Comparison of ENCODE assay signal across 21 cellular contexts in genomic region chr1:27647328-27647727, GRCh38. TPM values are rescaled to one million over a fixed set of nuclear protein-coding genes. Genes with fewer than 3 reads are reported as not detected.
DNase-seq lines count a peak whose midpoint lies in the region; ATAC-seq, FAIRE-seq and TF ChIP-seq lines count a peak whose summit lies in the region.
"Had no signal": no experiment of that assay in that cellular context is flagged by ENCODE, and none has a peak within 500 bp of the region (broad histone marks: within the 10 kb centered on the region; RNA-seq: fewer than 3 reads in every experiment).

No MANE protein-coding gene starts in this region.

- H3K27ac ChIP-seq in HepG2 (ENCODE audit: extremely low read length, insufficient read depth, low read length), result no peak overlapping the region
- no peak overlapping the region for H3K27ac ChIP-seq in right lobe of liver
- no peak overlapping the region for H3K27ac ChIP-seq in H1 (ENCODE audit: low read depth, low read length)
- H3K27ac ChIP-seq in esophagus muscularis mucosa (replicated peaks in 1 of 4), result no peak overlapping the region
- H3K27ac ChIP-seq: 22Rv1, A549, C4-2B had no signal

- H2BK5ac ChIP-seq in H1 (ENCODE audit: low read depth, low read length), result no peak overlapping the region

- TF ChIP-seq EP300 in HepG2 (IDR thresholded peaks at IDR 0.05; ENCODE audit: low read depth in 2 of 2, low read length in 2 of 2) (no peak), HepG2 (CRISPR knock-in tag; IDR thresholded peaks at IDR 0.05; ENCODE audit: borderline replicate concordance) (no peak), H1 (IDR thresholded peaks at IDR 0.05; ENCODE audit: borderline replicate concordance in 1 of 2, low read depth in 2 of 2, low read length in 2 of 2) (no peak), esophagus muscularis mucosa (IDR thresholded peaks at IDR 0.05) (no peak)

- H3K79me2 ChIP-seq in HepG2 (ENCODE audit: insufficient read depth, low read length) (no peaks in the 10 kb centered on the region), H1 (ENCODE audit: control insufficient read depth in 1 of 2, insufficient read depth in 2 of 2, low read length in 2 of 2) (no peaks in the 10 kb centered on the region)

- no peak overlapping the region for H3K23ac ChIP-seq in H1 (ENCODE audit: insufficient read length)

- H3K4ac ChIP-seq in H1 (replicated peaks; ENCODE audit: insufficient read length, low read depth, low read length), result no peak overlapping the region

- no peak overlapping the region for H3K9ac ChIP-seq in HepG2 (ENCODE audit: insufficient read depth, low read depth, low read length)
- no peak overlapping the region for H3K9ac ChIP-seq in H1 (replicated peaks in 1 of 4; ENCODE audit: extremely low read depth in 1 of 4, low read depth in 3 of 4, low read length in 3 of 4)

- H3K23me2 ChIP-seq in H1 (ENCODE audit: low read depth, low read length), result no peaks in the 10 kb centered on the region

- intact Hi-C loops in activated CD4-positive, alpha-beta T cell treated with anti-CD3 and anti-CD28 coated beads, Interleukin-2, amount 10 ng/mL, durations not matched to agents 24 days and 14 days (cut with micrococcal nuclease), result no loop called here
- intact Hi-C loops in HepG2 (cut with micrococcal nuclease; ENCODE audit: unreplicated experiment), result no loop called here
- intact Hi-C loops in right lobe of liver (cut with DNase I), result no loop called here
- intact Hi-C loops in esophagus muscularis mucosa (cut with DNase I), result no loop called here

- in situ Hi-C loops in HepG2 (cut with HindIII; ENCODE audit: extremely low pct_ligation_motif_present, low pct_unique_long_range_greater_than_20kb), result no loop called here

- no TSS peak for BruUV-seq in HepG2 (replicated peaks; lab: Mats Ljungman, UMichigan)

- H3K9me3 Mint-ChIP-seq in activated CD4-positive, alpha-beta T cell treated with anti-CD3 and anti-CD28 coated beads, Interleukin-2, amount 10 ng/mL, durations not matched to agents 24 days and 14 days, result no peaks in the 10 kb centered on the region
- H3K9me3 Mint-ChIP-seq: CD4-positive, alpha-beta T cell; H9 had no signal

- no peaks in the 10 kb centered on the region for H4K20me1 ChIP-seq in HepG2 (ENCODE audit: insufficient read depth, low read length)
- no peaks in the 10 kb centered on the region for H4K20me1 ChIP-seq in H1 (replicated peaks in 1 of 2; ENCODE audit: control insufficient read depth in 1 of 2, insufficient read depth in 2 of 2, low read length in 2 of 2)

- TF ChIP-seq POLR2A in HepG2 (IDR thresholded peaks at IDR 0.05; ENCODE audit: insufficient read depth in 1 of 2, low read depth in 2 of 2, low read length in 2 of 2) (no peak), right lobe of liver (IDR thresholded peaks at IDR 0.05) (no peak), H1 (IDR thresholded peaks at IDR 0.05; ENCODE audit: control extremely low read depth in 1 of 2, low read depth in 2 of 2, low read length in 2 of 2) (no peak), esophagus muscularis mucosa (IDR thresholded peaks at IDR 0.05; ENCODE audit: low read depth) (no peak)

- H3K79me1 ChIP-seq in H1 (ENCODE audit: low read depth, low read length), result no peaks in the 10 kb centered on the region

- no peaks in the 10 kb centered on the region for H3K27me3 Mint-ChIP-seq in activated CD4-positive, alpha-beta T cell treated with anti-CD3 and anti-CD28 coated beads, Interleukin-2, amount 10 ng/mL, durations not matched to agents 24 days and 14 days
- H3K27me3 Mint-ChIP-seq: CD4-positive, alpha-beta T cell had no signal

- H3K27me3 ChIP-seq in HepG2 (ENCODE audit: control insufficient read depth in 1 of 2, insufficient read depth in 2 of 2, low read length in 2 of 2) (peaks cover 1 to 15% of the 10 kb centered on the region in 2 experiments; a peak in 1 of 5 replicates), right lobe of liver (no peaks in the 10 kb centered on the region), H1 (replicated peaks in 1 of 4; ENCODE audit: control insufficient read depth in 3 of 4, extremely low read depth in 1 of 4, insufficient read depth in 3 of 4, low read length in 3 of 4) (no peaks in the 10 kb centered on the region), esophagus muscularis mucosa (no peaks in the 10 kb centered on the region)

- peak overlapping the region; percentile 34 for H3K27ac Mint-ChIP-seq in activated CD4-positive, alpha-beta T cell treated with anti-CD3 and anti-CD28 coated beads, Interleukin-2, amount 10 ng/mL, durations not matched to agents 24 days and 14 days
- H3K27ac Mint-ChIP-seq: CD4-positive, alpha-beta T cell; H9 had no signal

- H3K4me1 ChIP-seq in HepG2 (ENCODE audit: insufficient read depth, low read length) (peaks cover 21% of the 10 kb centered on the region), right lobe of liver (no peaks in the 10 kb centered on the region), H1 (replicated peaks in 1 of 4; ENCODE audit: control insufficient read depth in 3 of 4, insufficient read depth in 4 of 4, low read length in 3 of 4) (peaks cover 8 to 13% (median 9%) of the 10 kb centered on the region in 4 experiments), esophagus muscularis mucosa (peaks cover 31 to 39% (median 37%) of the 10 kb centered on the region in 4 donors)
- H3K4me1 ChIP-seq: A549, Caco-2 had no signal

- no peak overlapping the region for H4K91ac ChIP-seq in H1 (replicated peaks; ENCODE audit: insufficient read length, low read length)

- no peak for DNase-seq in activated CD4-positive, alpha-beta T cell treated with anti-CD3 and anti-CD28 coated beads, Interleukin-2, amount 10 ng/mL, durations not matched to agents 24 days and 14 days
- no peak for DNase-seq in activated CD4-positive, alpha-beta T cell treated with anti-CD3 and anti-CD28 coated beads, Interleukin-2, amount 50 U/mL, for 4 hours
- DNase-seq in HepG2 (ENCODE audit: low spot score) (no peak), right lobe of liver (no peak), H1 (ENCODE audit: low read depth in 1 of 2, low spot score in 2 of 2) (no peak), esophagus muscularis mucosa (ENCODE audit: extremely low spot score) (no peak)
- DNase-seq: AML-193; Caco-2; CD4-positive, alpha-beta T cell; GDM1; GOT3; H9 had no signal

- H2BK15ac ChIP-seq in H1 (ENCODE audit: low read length), result no peak overlapping the region

- H3K4me3 Mint-ChIP-seq in activated CD4-positive, alpha-beta T cell treated with anti-CD3 and anti-CD28 coated beads, Interleukin-2, amount 10 ng/mL, durations not matched to agents 24 days and 14 days, result no peak overlapping the region
- H3K4me3 Mint-ChIP-seq: CD4-positive, alpha-beta T cell; H9 had no signal

- no peaks in the 10 kb centered on the region for H3K36me3 ChIP-seq in HepG2 (replicated peaks in 1 of 2; ENCODE audit: control insufficient read depth in 1 of 2, insufficient read depth in 2 of 2, low read length in 2 of 2)
- H3K36me3 ChIP-seq in right lobe of liver, result no peaks in the 10 kb centered on the region
- H3K36me3 ChIP-seq in H1 (ENCODE audit: control insufficient read depth in 2 of 4, insufficient read depth in 4 of 4, low read length in 3 of 4), result no peaks in the 10 kb centered on the region
- H3K36me3 ChIP-seq in esophagus muscularis mucosa, result no peaks in the 10 kb centered on the region

- no peak overlapping the region for H2BK120ac ChIP-seq in H1 (replicated peaks; ENCODE audit: low read depth, low read length)

- no peak overlapping the region for H3K14ac ChIP-seq in H1 (ENCODE audit: insufficient read length)

- H4K5ac ChIP-seq in H1 (ENCODE audit: insufficient read length, low read depth, low read length), result no peak overlapping the region

- no peak overlapping the region for H3K4me3 ChIP-seq in HepG2 (replicated peaks in 1 of 3; ENCODE audit: insufficient read depth in 1 of 3, low read depth in 2 of 3, low read length in 3 of 3)
- H3K4me3 ChIP-seq in right lobe of liver, result no peak overlapping the region
- H3K4me3 ChIP-seq in H1 (ENCODE audit: extremely low read depth in 1 of 4, insufficient read depth in 2 of 4, low read depth in 3 of 4, low read length in 4 of 4), result no peak overlapping the region
- no peak overlapping the region for H3K4me3 ChIP-seq in esophagus muscularis mucosa
- H3K4me3 ChIP-seq: A549 had no signal

- no peaks in the 10 kb centered on the region for H3K9me3 ChIP-seq in HepG2 (ENCODE audit: low read length)
- no peaks in the 10 kb centered on the region for H3K9me3 ChIP-seq in right lobe of liver
- H3K9me3 ChIP-seq in H1 (ENCODE audit: insufficient read depth in 2 of 2, low read depth in 1 of 2, low read length in 1 of 2), result no peaks in the 10 kb centered on the region
- H3K9me3 ChIP-seq in esophagus muscularis mucosa, result no peaks in the 10 kb centered on the region
- H3K9me3 ChIP-seq: A549, Caco-2 had no signal

- no peak overlapping the region for H4K8ac ChIP-seq in H1 (ENCODE audit: extremely low read depth, insufficient read depth, low read length)

- 37% methylated on average over 5 of the region's 5 CpGs for WGBS in HepG2 (ENCODE audit: low lambda C conversion rate)
- 89% methylated on average over 3 of the region's 5 CpGs for WGBS in right lobe of liver (ENCODE audit: insufficient coverage, low coverage, low lambda C conversion rate, missing lambda C conversion rate)
- WGBS in H1 (ENCODE audit: extremely low coverage in 1 of 2, insufficient coverage in 1 of 2, insufficient read length in 1 of 2, insufficient replicate concordance in 2 of 2, low coverage in 1 of 2, low lambda C conversion rate in 2 of 2, missing lambda C conversion rate in 1 of 2), 2 experiments, result 94% methylated on average over 5 of the region's 5 CpGs; no CpG with 5 or more reads in 1 of the 2 experiments
- 98% methylated on average over 5 of the region's 5 CpGs for WGBS in esophagus muscularis mucosa

- H2BK12ac ChIP-seq in H1 (ENCODE audit: low read depth, low read length), result no peak overlapping the region

- no peak for TF ChIP-seq RAD21 in HepG2 (CRISPR knock-in tag; IDR thresholded peaks at IDR 0.05)
- no peak for TF ChIP-seq RAD21 in H1 (IDR thresholded peaks at IDR 0.05 in 1 of 2, conservative IDR thresholded peaks at IDR 0.05 in 1 of 2; ENCODE audit: low read depth in 2 of 2, low read length in 2 of 2)

- no peak overlapping the region for H3K4me2 ChIP-seq in HepG2 (ENCODE audit: low read depth, low read length)
- no peak overlapping the region for H3K4me2 ChIP-seq in H1 (ENCODE audit: insufficient read depth in 1 of 2, low read depth in 2 of 2, low read length in 2 of 2)
- H3K4me2 ChIP-seq: A549 had no signal

- H2AFZ ChIP-seq in HepG2 (ENCODE audit: low read length), result no peak overlapping the region
- no peak overlapping the region for H2AFZ ChIP-seq in H1 (ENCODE audit: low read length)

- H2BK20ac ChIP-seq in H1 (ENCODE audit: low read length), result no peak overlapping the region

- H3K36me3 Mint-ChIP-seq in activated CD4-positive, alpha-beta T cell treated with anti-CD3 and anti-CD28 coated beads, Interleukin-2, amount 10 ng/mL, durations not matched to agents 24 days and 14 days (ENCODE audit: low read depth), result no peaks in the 10 kb centered on the region

- no peak for FAIRE-seq in HepG2 (lab: Jason Lieb, UNC)
- no peak for FAIRE-seq in H1 (lab: Jason Lieb, UNC)
- FAIRE-seq: A549, D721Med, GM12892, GM18507 had no signal

- ATAC-seq in HepG2, result no peak
- no peak for ATAC-seq in right lobe of liver
- ATAC-seq in GM21447 (IDR thresholded peaks at IDR 0.05; ENCODE audit: unreplicated experiment), result no peak
- ATAC-seq: A549 had no signal

- no peak overlapping the region for H3K18ac ChIP-seq in H1 (ENCODE audit: extremely low read depth, low read length)

- H3K56ac ChIP-seq in H1 (replicated peaks; ENCODE audit: insufficient read length, low read depth, low read length), result no peak overlapping the region

- TF ChIP-seq CTCF in HepG2 (CRISPR knock-in tag; IDR thresholded peaks at IDR 0.05), result no peak
- no peak for TF ChIP-seq CTCF in right lobe of liver (IDR thresholded peaks at IDR 0.05)
- TF ChIP-seq CTCF in H1 (IDR thresholded peaks at IDR 0.05; ENCODE audit: control extremely low read depth in 1 of 3, insufficient read depth in 1 of 3, low read depth in 1 of 3, low read length in 3 of 3), result no peak
- no peak for TF ChIP-seq CTCF in esophagus muscularis mucosa (IDR thresholded peaks at IDR 0.05)

- H3K4me1 Mint-ChIP-seq in activated CD4-positive, alpha-beta T cell treated with anti-CD3 and anti-CD28 coated beads, Interleukin-2, amount 10 ng/mL, durations not matched to agents 24 days and 14 days, result peaks cover 42% of the 10 kb centered on the region

- no peak overlapping the region for H2AK5ac ChIP-seq in H1 (ENCODE audit: low read depth, low read length)

- POLR2A ChIA-PET in HepG2 (lab: Yijun Ruan, JAX) (no interaction called here), H1 (lab: Charles Lee; ENCODE audit: partially characterized antibody) (interaction anchor here (0.9 kb wide), 1 partner anchor 29 kb away, joined by 3 read pairs; no protein-coding TSS in a partner anchor)

- CTCF ChIA-PET in HepG2 (lab: Yijun Ruan, JAX; ENCODE audit: low intra/inter-chr PET ratio, low total read pairs) (no interaction called here), H1 (lab: Charles Lee; ENCODE audit: partially characterized antibody) (interaction anchor here (0.6 to 6.2 kb wide), 11 partner anchors 8 to 657 kb away, joined by 3 to 47 read pairs (median 4); partner anchors contain the start of gene AHDC1)

RNA-seq across cellular contexts. Expression of gene FGR, which starts 12.3 kb away (rescaled TPM):
- 0.19 and 0.21 TPM in 2 replicates for total RNA-seq in activated CD4-positive, alpha-beta T cell treated with anti-CD3 and anti-CD28 coated beads, Interleukin-2, amount 10 ng/mL, durations not matched to agents 24 days and 14 days
- total RNA-seq in HepG2 (2016; rRNA removed; fragmentation: Illumina TruSeq; extraction: Trizol) (not detected in 2 replicates), right lobe of liver (1 to 10 TPM; 2.5 to 10.0 (median 6.3) TPM), esophagus muscularis mucosa (10 to 100 TPM; 12.0 to 32.1 (median 12.6) TPM)
- not detected in 2 replicates for total RNA-seq in HepG2 (2016; cell fraction: cytosol; rRNA removed; fragmentation: Illumina TruSeq; extraction: Trizol; ENCODE audit: low read depth)
- not detected in 2 replicates for total RNA-seq in HepG2 (2016; cell fraction: insoluble cytoplasmic fraction; rRNA removed; fragmentation: Illumina TruSeq; extraction: Trizol)
- not detected in 2 replicates for total RNA-seq in HepG2 (2016; cell fraction: membrane; rRNA removed; fragmentation: Illumina TruSeq; extraction: Trizol)
- not detected in 2 replicates for total RNA-seq in HepG2 (2016; cell fraction: nucleus; rRNA removed; fragmentation: Illumina TruSeq; extraction: Trizol)
- polyA plus RNA-seq in HepG2 (2011; rRNA removed) (0.04 TPM in 1 of 2 replicates, not detected in the other), H1 (2011; rRNA removed) (0.86 and 0.95 TPM in 2 replicates)
- 0.01 and 0.04 TPM in 2 replicates for polyA plus RNA-seq in HepG2 (2011; cell fraction: cytosol; rRNA removed)
- 0.14 and 0.33 TPM in 2 replicates for polyA plus RNA-seq in HepG2 (2011; cell fraction: nucleus; rRNA removed)
- not detected in 2 replicates for polyA plus RNA-seq in HepG2 (2012)
- not detected in 2 replicates for polyA plus RNA-seq in HepG2 (2016; cell fraction: cytosol; fragmentation: Illumina TruSeq; extraction: Trizol; ENCODE audit: low read depth)
- polyA plus RNA-seq in HepG2 (2016; cell fraction: insoluble cytoplasmic fraction; fragmentation: Illumina TruSeq; extraction: Trizol; ENCODE audit: low read depth), result not detected in 2 replicates
- not detected in 2 replicates for polyA plus RNA-seq in HepG2 (2016; cell fraction: membrane; fragmentation: Illumina TruSeq; extraction: Trizol; ENCODE audit: low read depth)
- not detected in 2 replicates for polyA plus RNA-seq in HepG2 (2016; cell fraction: nucleus; fragmentation: Illumina TruSeq; extraction: Trizol; ENCODE audit: insufficient read depth, low read depth)
- 0.33 TPM in 1 of 2 replicates, not detected in the other for polyA minus RNA-seq in HepG2 (2011; rRNA and poly(A)+ RNA removed; ENCODE audit: low replicate concordance)
- not detected in 2 replicates for polyA minus RNA-seq in HepG2 (2011; cell fraction: cytosol; rRNA and poly(A)+ RNA removed)
- not detected in 2 replicates for polyA minus RNA-seq in HepG2 (2011; cell fraction: nucleus; rRNA and poly(A)+ RNA removed)
- total RNA-seq in H1 (2021; fragmentation: NEBNext Ultra II Directional; extraction: Animal tissue kit (Norgen Biotek cat#: 25700)), result 0.22 and 0.36 TPM in 2 replicates
- polyA plus RNA-seq in H1 (2011; cell fraction: cytosol; rRNA removed), result 0.62 TPM
- 1.6 TPM for polyA plus RNA-seq in H1 (2011; cell fraction: nucleus; rRNA removed)
- 0.39 to 0.50 TPM (median 0.42 TPM) in 3 of 4 replicates, not detected in the other for polyA plus RNA-seq in H1 (2012, experiment 1 of 2)
- polyA plus RNA-seq in H1 (2012, experiment 2 of 2), result 0.18 TPM
- 0.34 TPM for polyA plus RNA-seq in H1 (2013, experiment 1 of 2)
- polyA plus RNA-seq in H1 (2013, experiment 2 of 2), result 0.33 TPM
- polyA minus RNA-seq in H1 (2011; rRNA and poly(A)+ RNA removed), result 0.57 and 1.2 TPM in 2 replicates
- not detected for polyA minus RNA-seq in H1 (2011; cell fraction: cytosol; rRNA and poly(A)+ RNA removed)
- 0.60 TPM for polyA minus RNA-seq in H1 (2011; cell fraction: nucleus; rRNA and poly(A)+ RNA removed)
- total RNA-seq: Caco-2, Daoy, H9 had no signal
- polyA plus RNA-seq: A549, BJ had no signal

RNA-seq across cellular contexts. Expression of gene IFI6, which starts 24.7 kb away (rescaled TPM):
- 53.2 and 55.5 TPM in 2 replicates for total RNA-seq in activated CD4-positive, alpha-beta T cell treated with anti-CD3 and anti-CD28 coated beads, Interleukin-2, amount 10 ng/mL, durations not matched to agents 24 days and 14 days
- total RNA-seq in HepG2 (2016; rRNA removed; fragmentation: Illumina TruSeq; extraction: Trizol) (6.1 and 13.2 TPM in 2 replicates), right lobe of liver (10 to 100 TPM in 5 of 6 experiments, 1 to 10 TPM in 1; 9.5 to 45.7 (median 33.2) TPM), esophagus muscularis mucosa (10 to 100 TPM; 33.2 to 86.3 (median 70.2) TPM)
- total RNA-seq in HepG2 (2016; cell fraction: cytosol; rRNA removed; fragmentation: Illumina TruSeq; extraction: Trizol; ENCODE audit: low read depth), result 2.7 and 3.0 TPM in 2 replicates
- 7.4 and 12.7 TPM in 2 replicates for total RNA-seq in HepG2 (2016; cell fraction: insoluble cytoplasmic fraction; rRNA removed; fragmentation: Illumina TruSeq; extraction: Trizol)
- 3.2 and 3.3 TPM in 2 replicates for total RNA-seq in HepG2 (2016; cell fraction: membrane; rRNA removed; fragmentation: Illumina TruSeq; extraction: Trizol)
- 8.4 and 10.6 TPM in 2 replicates for total RNA-seq in HepG2 (2016; cell fraction: nucleus; rRNA removed; fragmentation: Illumina TruSeq; extraction: Trizol)
- polyA plus RNA-seq in HepG2 (2011; rRNA removed) (12.9 and 21.8 TPM in 2 replicates), H1 (2011; rRNA removed) (13.0 and 13.2 TPM in 2 replicates)
- polyA plus RNA-seq in HepG2 (2011; cell fraction: cytosol; rRNA removed), result 18.2 and 23.3 TPM in 2 replicates
- 6.3 and 11.3 TPM in 2 replicates for polyA plus RNA-seq in HepG2 (2011; cell fraction: nucleus; rRNA removed)
- polyA plus RNA-seq in HepG2 (2012), result 10.8 and 16.9 TPM in 2 replicates
- 2.0 and 3.3 TPM in 2 replicates for polyA plus RNA-seq in HepG2 (2016; cell fraction: cytosol; fragmentation: Illumina TruSeq; extraction: Trizol; ENCODE audit: low read depth)
- polyA plus RNA-seq in HepG2 (2016; cell fraction: insoluble cytoplasmic fraction; fragmentation: Illumina TruSeq; extraction: Trizol; ENCODE audit: low read depth), result 5.6 and 6.9 TPM in 2 replicates
- 3.2 and 3.9 TPM in 2 replicates for polyA plus RNA-seq in HepG2 (2016; cell fraction: membrane; fragmentation: Illumina TruSeq; extraction: Trizol; ENCODE audit: low read depth)
- 12.0 and 16.6 TPM in 2 replicates for polyA plus RNA-seq in HepG2 (2016; cell fraction: nucleus; fragmentation: Illumina TruSeq; extraction: Trizol; ENCODE audit: insufficient read depth, low read depth)
- polyA minus RNA-seq in HepG2 (2011; rRNA and poly(A)+ RNA removed; ENCODE audit: low replicate concordance), result 7.1 and 42.2 TPM in 2 replicates
- 4.4 and 7.3 TPM in 2 replicates for polyA minus RNA-seq in HepG2 (2011; cell fraction: cytosol; rRNA and poly(A)+ RNA removed)
- polyA minus RNA-seq in HepG2 (2011; cell fraction: nucleus; rRNA and poly(A)+ RNA removed), result 1.3 and 1.4 TPM in 2 replicates
- 4.9 and 6.1 TPM in 2 replicates for total RNA-seq in H1 (2021; fragmentation: NEBNext Ultra II Directional; extraction: Animal tissue kit (Norgen Biotek cat#: 25700))
- 12.3 TPM for polyA plus RNA-seq in H1 (2011; cell fraction: cytosol; rRNA removed)
- 8.3 TPM for polyA plus RNA-seq in H1 (2011; cell fraction: nucleus; rRNA removed)
- 9.7 to 19.5 TPM (median 15.7 TPM) in 4 replicates for polyA plus RNA-seq in H1 (2012, experiment 1 of 2)
- polyA plus RNA-seq in H1 (2012, experiment 2 of 2), result 15.5 TPM
- polyA plus RNA-seq in H1 (2013, experiment 1 of 2), result 9.2 TPM
- polyA plus RNA-seq in H1 (2013, experiment 2 of 2), result 11.9 TPM
- polyA minus RNA-seq in H1 (2011; rRNA and poly(A)+ RNA removed), result 0.79 and 1.7 TPM in 2 replicates
- 2.9 TPM for polyA minus RNA-seq in H1 (2011; cell fraction: cytosol; rRNA and poly(A)+ RNA removed)
- polyA minus RNA-seq in H1 (2011; cell fraction: nucleus; rRNA and poly(A)+ RNA removed), result 1.9 TPM

RNA-seq across cellular contexts. Expression of gene AHDC1, which starts 43.4 kb away (rescaled TPM):
- 33.9 and 34.7 TPM in 2 replicates for total RNA-seq in activated CD4-positive, alpha-beta T cell treated with anti-CD3 and anti-CD28 coated beads, Interleukin-2, amount 10 ng/mL, durations not matched to agents 24 days and 14 days
- total RNA-seq in HepG2 (2016; rRNA removed; fragmentation: Illumina TruSeq; extraction: Trizol) (2.6 and 2.7 TPM in 2 replicates), right lobe of liver (10 to 100 TPM in 3 of 6 experiments, 1 to 10 TPM in 3; 5.5 to 21.3 (median 10.9) TPM), esophagus muscularis mucosa (10 to 100 TPM; 14.7 to 54.3 (median 35.4) TPM)
- 1.9 and 2.6 TPM in 2 replicates for total RNA-seq in HepG2 (2016; cell fraction: cytosol; rRNA removed; fragmentation: Illumina TruSeq; extraction: Trizol; ENCODE audit: low read depth)
- total RNA-seq in HepG2 (2016; cell fraction: insoluble cytoplasmic fraction; rRNA removed; fragmentation: Illumina TruSeq; extraction: Trizol), result 3.1 and 3.5 TPM in 2 replicates
- total RNA-seq in HepG2 (2016; cell fraction: membrane; rRNA removed; fragmentation: Illumina TruSeq; extraction: Trizol), result 1.6 and 2.4 TPM in 2 replicates
- 3.0 and 6.6 TPM in 2 replicates for total RNA-seq in HepG2 (2016; cell fraction: nucleus; rRNA removed; fragmentation: Illumina TruSeq; extraction: Trizol)
- polyA plus RNA-seq in HepG2 (2011; rRNA removed) (1.0 and 1.2 TPM in 2 replicates), H1 (2011; rRNA removed) (4.4 and 8.6 TPM in 2 replicates)
- polyA plus RNA-seq in HepG2 (2011; cell fraction: cytosol; rRNA removed), result 0.52 and 0.72 TPM in 2 replicates
- polyA plus RNA-seq in HepG2 (2011; cell fraction: nucleus; rRNA removed), result 7.0 and 8.3 TPM in 2 replicates
- 4.7 and 7.3 TPM in 2 replicates for polyA plus RNA-seq in HepG2 (2012)
- 0.24 and 0.35 TPM in 2 replicates for polyA plus RNA-seq in HepG2 (2016; cell fraction: cytosol; fragmentation: Illumina TruSeq; extraction: Trizol; ENCODE audit: low read depth)
- 3.9 and 4.0 TPM in 2 replicates for polyA plus RNA-seq in HepG2 (2016; cell fraction: insoluble cytoplasmic fraction; fragmentation: Illumina TruSeq; extraction: Trizol; ENCODE audit: low read depth)
- 0.32 and 0.57 TPM in 2 replicates for polyA plus RNA-seq in HepG2 (2016; cell fraction: membrane; fragmentation: Illumina TruSeq; extraction: Trizol; ENCODE audit: low read depth)
- polyA plus RNA-seq in HepG2 (2016; cell fraction: nucleus; fragmentation: Illumina TruSeq; extraction: Trizol; ENCODE audit: insufficient read depth, low read depth), result 12.2 and 16.8 TPM in 2 replicates
- 3.1 and 6.5 TPM in 2 replicates for polyA minus RNA-seq in HepG2 (2011; rRNA and poly(A)+ RNA removed; ENCODE audit: low replicate concordance)
- 3.1 and 3.7 TPM in 2 replicates for polyA minus RNA-seq in HepG2 (2011; cell fraction: cytosol; rRNA and poly(A)+ RNA removed)
- polyA minus RNA-seq in HepG2 (2011; cell fraction: nucleus; rRNA and poly(A)+ RNA removed), result 5.1 and 5.3 TPM in 2 replicates
- 35.1 and 39.4 TPM in 2 replicates for total RNA-seq in H1 (2021; fragmentation: NEBNext Ultra II Directional; extraction: Animal tissue kit (Norgen Biotek cat#: 25700))
- 3.3 TPM for polyA plus RNA-seq in H1 (2011; cell fraction: cytosol; rRNA removed)
- polyA plus RNA-seq in H1 (2011; cell fraction: nucleus; rRNA removed), result 17.1 TPM
- 18.4 to 23.0 TPM (median 21.1 TPM) in 4 replicates for polyA plus RNA-seq in H1 (2012, experiment 1 of 2)
- 17.0 TPM for polyA plus RNA-seq in H1 (2012, experiment 2 of 2)
- 11.2 TPM for polyA plus RNA-seq in H1 (2013, experiment 1 of 2)
- polyA plus RNA-seq in H1 (2013, experiment 2 of 2), result 11.1 TPM
- 4.4 and 6.1 TPM in 2 replicates for polyA minus RNA-seq in H1 (2011; rRNA and poly(A)+ RNA removed)
- polyA minus RNA-seq in H1 (2011; cell fraction: cytosol; rRNA and poly(A)+ RNA removed), result 11.9 TPM
- 10.5 TPM for polyA minus RNA-seq in H1 (2011; cell fraction: nucleus; rRNA and poly(A)+ RNA removed)
